ENCODE assay signal across 2 cellular contexts in genomic region chr12:75721231-75721641, GRCh38.
TF ChIP-seq lines count a peak whose summit lies in the region.

No MANE protein-coding gene starts in this region.

TF ChIP-seq in A549, 52 proteins besides CTCF, POLR2A, EP300 and RAD21 (continued from another document):
- TF ChIP-seq, protein P1, sequence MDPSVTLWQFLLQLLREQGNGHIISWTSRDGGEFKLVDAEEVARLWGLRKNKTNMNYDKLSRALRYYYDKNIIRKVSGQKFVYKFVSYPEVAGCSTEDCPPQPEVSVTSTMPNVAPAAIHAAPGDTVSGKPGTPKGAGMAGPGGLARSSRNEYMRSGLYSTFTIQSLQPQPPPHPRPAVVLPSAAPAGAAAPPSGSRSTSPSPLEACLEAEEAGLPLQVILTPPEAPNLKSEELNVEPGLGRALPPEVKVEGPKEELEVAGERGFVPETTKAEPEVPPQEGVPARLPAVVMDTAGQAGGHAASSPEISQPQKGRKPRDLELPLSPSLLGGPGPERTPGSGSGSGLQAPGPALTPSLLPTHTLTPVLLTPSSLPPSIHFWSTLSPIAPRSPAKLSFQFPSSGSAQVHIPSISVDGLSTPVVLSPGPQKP (IDR thresholded peaks at IDR 0.05; ENCODE audit: low read depth, low read length) = no peak
- TF ChIP-seq NFE2L2 (conservative IDR thresholded peaks at IDR 0.05; ENCODE audit: low read length) (no peak), KDM1A (IDR thresholded peaks at IDR 0.05; ENCODE audit: low read depth) (no peak), SREBF2 (IDR thresholded peaks at IDR 0.05) (no peak), MYC (IDR thresholded peaks at IDR 0.05; ENCODE audit: borderline replicate concordance, low read length) (no peak), CBX8 (IDR thresholded peaks at IDR 0.05) (no peak), NPAS2 (CRISPR knock-in tag; IDR thresholded peaks at IDR 0.05; ENCODE audit: borderline replicate concordance) (no peak), MAZ (IDR thresholded peaks at IDR 0.05; ENCODE audit: borderline replicate concordance, low read depth, low read length) (no peak), BHLHE40 (IDR thresholded peaks at IDR 0.05; ENCODE audit: low read depth, low read length) (no peak)
- TF ChIP-seq, protein P2, sequence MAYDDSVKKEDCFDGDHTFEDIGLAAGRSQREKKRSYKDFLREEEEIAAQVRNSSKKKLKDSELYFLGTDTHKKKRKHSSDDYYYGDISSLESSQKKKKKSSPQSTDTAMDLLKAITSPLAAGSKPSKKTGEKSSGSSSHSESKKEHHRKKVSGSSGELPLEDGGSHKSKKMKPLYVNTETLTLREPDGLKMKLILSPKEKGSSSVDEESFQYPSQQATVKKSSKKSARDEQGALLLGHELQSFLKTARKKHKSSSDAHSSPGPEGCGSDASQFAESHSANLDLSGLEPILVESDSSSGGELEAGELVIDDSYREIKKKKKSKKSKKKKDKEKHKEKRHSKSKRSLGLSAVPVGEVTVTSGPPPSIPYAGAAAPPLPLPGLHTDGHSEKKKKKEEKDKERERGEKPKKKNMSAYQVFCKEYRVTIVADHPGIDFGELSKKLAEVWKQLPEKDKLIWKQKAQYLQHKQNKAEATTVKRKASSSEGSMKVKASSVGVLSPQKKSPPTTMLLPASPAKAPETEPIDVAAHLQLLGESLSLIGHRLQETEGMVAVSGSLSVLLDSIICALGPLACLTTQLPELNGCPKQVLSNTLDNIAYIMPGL (CRISPR knock-in tag; IDR thresholded peaks at IDR 0.05; ENCODE audit: borderline replicate concordance) = no peak

TF ChIP-seq in IMR-90, 13 proteins besides CTCF, POLR2A, EP300 and RAD21 (continued from another document):
- TF ChIP-seq, protein P1 (IDR thresholded peaks at IDR 0.05; ENCODE audit: borderline replicate concordance, low read depth, low read length) = no peak
- TF ChIP-seq BHLHE40 (IDR thresholded peaks at IDR 0.05; ENCODE audit: low read depth, low read length) (no peak), NFE2L2 (IDR thresholded peaks at IDR 0.05; ENCODE audit: low read depth, low read length) (no peak), SMC3 (IDR thresholded peaks at IDR 0.05; ENCODE audit: low read depth, low read length) (no peak), CEBPB (IDR thresholded peaks at IDR 0.05; ENCODE audit: low read depth, low read length) (no peak), MXI1 (IDR thresholded peaks at IDR 0.05; ENCODE audit: borderline replicate concordance, low read depth, low read length) (no peak), RFX5 (IDR thresholded peaks at IDR 0.05; ENCODE audit: low read depth, low read length) (no peak), CHD1 (IDR thresholded peaks at IDR 0.05; ENCODE audit: low read depth, low read length) (no peak), FOS (IDR thresholded peaks at IDR 0.05; ENCODE audit: low read depth, low read length) (no peak), MAZ (IDR thresholded peaks at IDR 0.05; ENCODE audit: borderline replicate concordance, low read depth, low read length) (no peak), RCOR1 (IDR thresholded peaks at IDR 0.05; ENCODE audit: insufficient replicate concordance, low read length) (no peak)
- TF ChIP-seq, protein P3, sequence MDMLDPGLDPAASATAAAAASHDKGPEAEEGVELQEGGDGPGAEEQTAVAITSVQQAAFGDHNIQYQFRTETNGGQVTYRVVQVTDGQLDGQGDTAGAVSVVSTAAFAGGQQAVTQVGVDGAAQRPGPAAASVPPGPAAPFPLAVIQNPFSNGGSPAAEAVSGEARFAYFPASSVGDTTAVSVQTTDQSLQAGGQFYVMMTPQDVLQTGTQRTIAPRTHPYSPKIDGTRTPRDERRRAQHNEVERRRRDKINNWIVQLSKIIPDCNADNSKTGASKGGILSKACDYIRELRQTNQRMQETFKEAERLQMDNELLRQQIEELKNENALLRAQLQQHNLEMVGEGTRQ (IDR thresholded peaks at IDR 0.05; ENCODE audit: low read depth, low read length) = no peak
